24 cellular contexts compared by ENCODE assay signal in genomic region chr22:33014621-33015020, GRCh38. TPM values are rescaled to one million over a fixed set of nuclear protein-coding genes. Genes with fewer than 3 reads are reported as not detected.
"Had no signal": no experiment of that assay in that cellular context is flagged by ENCODE, and none has a peak within 500 bp of the region (broad histone marks: within the 10 kb centered on the region; RNA-seq: fewer than 3 reads in every experiment).

No MANE protein-coding gene starts in this region.

- DNase-seq: heart right ventricle; kidney glomerular epithelial cell; left cardiac atrium; lower lobe of right lung; mammary epithelial cell; mesenchymal stem cell; naive thymus-derived CD8-positive, alpha-beta T cell; nucleus accumbens; psoas muscle; right lobe of liver; stimulated activated CD4-positive, alpha-beta T cell treated with anti-CD3 and anti-CD28 coated beads, Interleukin-12 subunit alpha, Interleukin-12 subunit beta, amount 100 ng/mL, for 4 hours; stimulated activated CD4-positive, alpha-beta T cell treated with anti-CD3 and anti-CD28 coated beads, Interleukin-15, amount 100 ng/mL, for 24 hours; stimulated activated CD4-positive, alpha-beta T cell treated with anti-CD3 and anti-CD28 coated beads, Interleukin-4, amount 100 ng/mL, for 24 hours; stimulated activated naive CD4-positive, alpha-beta T cell had no signal

- H3K9me3 ChIP-seq: heart right ventricle, lower lobe of right lung, psoas muscle, right lobe of liver, suprapubic skin, tibial nerve, upper lobe of left lung, vagina had no signal

- ATAC-seq: heart right ventricle; left cardiac atrium; left lobe of liver; lower lobe of right lung; naive thymus-derived CD8-positive, alpha-beta T cell; psoas muscle; right lobe of liver; stimulated activated effector memory CD8-positive, alpha-beta T cell treated with anti-CD3 and anti-CD28 coated beads, Interleukin-12 subunit alpha, Interleukin-12 subunit beta, amount 100 ng/mL, for 72 hours had no signal

- H3K36me3 ChIP-seq: heart right ventricle, lower lobe of right lung, right lobe of liver, suprapubic skin, tibial nerve, upper lobe of left lung, vagina had no signal

- H3K4me3 ChIP-seq: heart right ventricle, hepatocyte, lower lobe of right lung, psoas muscle, right lobe of liver, suprapubic skin, tibial nerve, upper lobe of left lung, vagina had no signal

- H3K27ac ChIP-seq: heart right ventricle, hepatocyte, lower lobe of right lung, parathyroid adenoma, psoas muscle, right lobe of liver, suprapubic skin, tibial nerve, upper lobe of left lung, vagina had no signal

- H3K27me3 ChIP-seq: hepatocyte, right lobe of liver, suprapubic skin, tibial nerve, upper lobe of left lung, vagina had no signal

- H3K4me1 ChIP-seq: heart right ventricle, lower lobe of right lung, parathyroid adenoma, psoas muscle, right lobe of liver, upper lobe of left lung, vagina had no signal

RNA-seq across cellular contexts. Expression of gene SYN3, which starts 43.6 kb away (rescaled TPM):
- total RNA-seq: mammary epithelial cell, osteoblast, vagina had no signal
- polyA plus RNA-seq: keratinocyte; mammary epithelial cell; naive thymus-derived CD8-positive, alpha-beta T cell had no signal
